ENCODE assay signal across 23 cellular contexts in the genomic region with DNA sequence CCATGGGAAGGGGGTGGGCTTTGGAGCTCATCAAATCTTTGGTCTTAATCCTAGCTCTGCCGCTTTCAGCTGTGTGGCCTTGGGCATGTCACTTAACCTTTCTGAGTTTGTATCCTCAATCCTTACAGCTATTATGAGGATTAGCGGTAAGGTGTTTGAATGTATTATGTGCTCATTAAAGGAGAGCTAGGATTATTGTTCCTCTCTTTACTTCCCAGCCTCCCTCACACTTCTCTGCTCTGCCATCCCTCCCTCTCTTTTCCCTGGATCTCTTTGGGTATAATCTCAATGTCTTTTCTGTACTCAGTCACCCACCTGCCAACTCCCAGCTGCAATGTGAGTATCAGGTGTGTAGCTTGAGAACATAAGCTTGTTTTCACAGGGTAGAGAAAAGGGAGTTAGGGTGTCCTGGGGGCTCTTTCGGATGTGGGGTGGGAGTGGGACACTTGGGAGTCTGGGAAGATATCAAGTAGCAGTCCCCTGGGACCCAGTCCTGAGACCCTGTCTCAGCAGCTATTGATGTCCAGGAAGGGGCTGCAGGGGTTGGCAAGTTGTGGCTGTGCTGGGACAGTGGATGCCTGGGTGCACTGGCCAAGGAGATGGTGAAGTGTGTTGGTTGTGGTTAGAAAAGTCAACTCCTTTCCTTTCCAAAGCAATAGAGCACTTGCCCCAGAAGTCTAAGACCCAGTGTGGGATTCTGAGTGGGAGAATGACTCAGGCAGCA. TPM values are rescaled to one million over a fixed set of nuclear protein-coding genes. Genes with fewer than 3 reads are reported as not detected.
A peak's percentile ranks its signal among the peaks of the same experiment; 100 is the strongest.
DNase-seq lines count a peak whose midpoint lies in the region; ATAC-seq, FAIRE-seq and TF ChIP-seq lines count a peak whose summit lies in the region.
"Had no signal": no experiment of that assay in that cellular context is flagged by ENCODE, and none has a peak within 500 bp of the region (broad histone marks: within the 10 kb centered on the region; RNA-seq: fewer than 3 reads in every experiment).

No MANE protein-coding gene starts in this region.

- peak overlapping the region; percentile 79; the same call in 1 of the 2 replicates for H3K4me3 ChIP-seq in iPS-20b (ENCODE audit: low read length)
- H3K4me3 ChIP-seq: psoas muscle had no signal

- intact Hi-C loops in CD4-positive, alpha-beta T cell (cut with DNase I, micrococcal nuclease), result no loop called here

- CTCF ChIA-PET in CD4-positive, alpha-beta T cell (lab: Charles Lee), result no interaction called here

- H3K4me1 ChIP-seq in iPS-20b (ENCODE audit: insufficient read depth, low read length), result peaks cover 20% of the 10 kb centered on the region; the same call in 1 of the 2 replicates

- no peak for FAIRE-seq in HTR-8/SVneo (lab: Jason Lieb, UNC)
- FAIRE-seq: D721Med, endometrium, GM18507 had no signal

- peaks cover 24% of the 10 kb centered on the region for H3K4me1 Mint-ChIP-seq in CD4-positive, alpha-beta T cell (ENCODE audit: low read depth)
- peaks cover 25% of the 10 kb centered on the region for H3K4me1 Mint-ChIP-seq in T-helper 17 cell

- no peaks in the 10 kb centered on the region for H3K9me3 Mint-ChIP-seq in CD4-positive, alpha-beta T cell
- H3K9me3 Mint-ChIP-seq: central memory CD8-positive, alpha-beta T cell; natural killer cell treated with Interleukin-12 subunit alpha and Interleukin-12 subunit beta and Interleukin-15 and Interleukin-18, amount 100 ng/mL, for 72 hours had no signal

- no peak overlapping the region for H3K27ac ChIP-seq in CD4-positive, alpha-beta T cell (ENCODE audit: low read depth, low read length)
- H3K27ac ChIP-seq in iPS-20b (ENCODE audit: low read length), result no peak overlapping the region
- H3K27ac ChIP-seq: BLaER1 treated with 17β-estradiol and CSF1 and Interleukin-3, amounts not matched to agents 10 nM and 100 nM; psoas muscle; SK-N-MC had no signal

- peaks cover 78% of the 10 kb centered on the region for H3K27me3 Mint-ChIP-seq in CD4-positive, alpha-beta T cell
- peaks cover 80% of the 10 kb centered on the region for H3K27me3 Mint-ChIP-seq in T-helper 17 cell

- H3K27me3 ChIP-seq in CD4-positive, alpha-beta T cell (ENCODE audit: control insufficient read depth, insufficient read depth, low read length), result peaks cover 58% of the 10 kb centered on the region
- H3K27me3 ChIP-seq in iPS-20b (ENCODE audit: insufficient read depth, low read length), result peaks cover 31% of the 10 kb centered on the region

- no peaks in the 10 kb centered on the region for H3K9me3 ChIP-seq in CD4-positive, alpha-beta T cell (ENCODE audit: control insufficient read depth, low read length)
- no peaks in the 10 kb centered on the region for H3K9me3 ChIP-seq in T-helper 17 cell (ENCODE audit: control insufficient read depth, low read length, poor library complexity, severe bottlenecking)
- no peaks in the 10 kb centered on the region for H3K9me3 ChIP-seq in iPS-20b (ENCODE audit: insufficient read depth, low read depth, low read length)
- H3K9me3 ChIP-seq: BLaER1 treated with 17β-estradiol and CSF1 and Interleukin-3, amounts not matched to agents 10 nM and 100 nM; psoas muscle had no signal

- no peak for TF ChIP-seq CTCF in CD4-positive, alpha-beta T cell (IDR thresholded peaks at IDR 0.05)

- no peak overlapping the region for H3K9ac ChIP-seq in iPS-20b (ENCODE audit: low read depth, low read length)
- H3K9ac ChIP-seq: BLaER1 treated with 17β-estradiol and CSF1 and Interleukin-3, amounts not matched to agents 10 nM and 100 nM had no signal

- ATAC-seq in CD4-positive, alpha-beta T cell (ENCODE audit: poor library complexity), result no peak
- no peak for ATAC-seq in T-helper 17 cell
- ATAC-seq in GM18519 (IDR thresholded peaks at IDR 0.05; ENCODE audit: low FRiP score, unreplicated experiment), result no peak
- ATAC-seq: activated CD8-positive, alpha-beta T cell treated with anti-CD3 and anti-CD28 coated beads, Interleukin-2, amount 10 ng/mL, durations not matched to agents 7 days and 5 days; natural killer cell treated with Interleukin-12 subunit alpha and Interleukin-12 subunit beta and Interleukin-15 and Interleukin-18, amount 100 ng/mL, for 72 hours; psoas muscle had no signal

- no peak for DNase-seq in CD4-positive, alpha-beta T cell
- no peak for DNase-seq in T-helper 17 cell
- DNase-seq in GM03348 (ENCODE audit: low spot score), result no peak
- no peak for DNase-seq in HTR-8/SVneo (ENCODE audit: insufficient read length, low spot score)
- DNase-seq: activated CD4-positive, CD25-positive, alpha-beta regulatory T cell; activated CD8-positive, alpha-beta T cell treated with anti-CD3 and anti-CD28 coated beads, Interleukin-2, amount 10 ng/mL, durations not matched to agents 7 days and 5 days; activated T-cell treated with anti-CD3 and anti-CD28 coated beads, Interleukin-2, amount 50 U/mL, for 1 hour; EL; midbrain; NCI-H510A treated with DMSO at 0.1 percent for 48 hours; psoas muscle; stimulated activated CD4-positive, alpha-beta T cell treated with anti-CD3 and anti-CD28 coated beads, Interleukin-1b, Interleukin-23, amount 100 ng/mL, for 48 hours; stimulated activated naive CD4-positive, alpha-beta T cell; T-helper 9 cell had no signal

- 0 out of 2 replicates have a peak, but pooled peaks cover 3% of the 10 kb centered on the region for H3K36me3 ChIP-seq in iPS-20b (ENCODE audit: insufficient read depth, low read depth, low read length)

- H3K36me3 Mint-ChIP-seq in CD4-positive, alpha-beta T cell (ENCODE audit: low read depth), result peaks cover 16% of the 10 kb centered on the region
- H3K36me3 Mint-ChIP-seq in T-helper 17 cell (ENCODE audit: low read depth), result peaks cover 21% of the 10 kb centered on the region
- H3K36me3 Mint-ChIP-seq: natural killer cell treated with Interleukin-12 subunit alpha and Interleukin-12 subunit beta and Interleukin-15 and Interleukin-18, amount 100 ng/mL, for 72 hours had no signal

- H3K4me3 Mint-ChIP-seq in CD4-positive, alpha-beta T cell, result peak overlapping the region; percentile 40
- peak overlapping the region; percentile 41 for H3K4me3 Mint-ChIP-seq in T-helper 17 cell
- H3K4me3 Mint-ChIP-seq: activated CD8-positive, alpha-beta T cell treated with anti-CD3 and anti-CD28 coated beads, Interleukin-2, amount 10 ng/mL, durations not matched to agents 7 days and 5 days had no signal

- POLR2A ChIA-PET in CD4-positive, alpha-beta T cell (lab: Charles Lee), result interaction anchor here (0.6 kb wide), 1 partner anchor 661 kb away, joined by 3 read pairs; no protein-coding TSS in a partner anchor

- no peak overlapping the region for H3K27ac Mint-ChIP-seq in CD4-positive, alpha-beta T cell
- H3K27ac Mint-ChIP-seq in T-helper 17 cell, result no peak overlapping the region
- H3K27ac Mint-ChIP-seq: activated CD8-positive, alpha-beta T cell treated with anti-CD3 and anti-CD28 coated beads, Interleukin-2, amount 10 ng/mL, durations not matched to agents 7 days and 5 days; natural killer cell treated with Interleukin-12 subunit alpha and Interleukin-12 subunit beta and Interleukin-15 and Interleukin-18, amount 100 ng/mL, for 72 hours had no signal

RNA-seq across cellular contexts. Expression of a gene that starts 1.8 kb away (rescaled TPM):
- total RNA-seq in CD4-positive, alpha-beta T cell, result not detected
- total RNA-seq in T-helper 17 cell, result not detected
- total RNA-seq: activated CD8-positive, alpha-beta T cell treated with anti-CD3 and anti-CD28 coated beads, Interleukin-2, amount 10 ng/mL, durations not matched to agents 7 days and 5 days; natural killer cell treated with Interleukin-12 subunit alpha and Interleukin-12 subunit beta and Interleukin-15 and Interleukin-18, amount 100 ng/mL, for 72 hours had no signal

RNA-seq across cellular contexts. Expression of a gene that starts 10.8 kb away (rescaled TPM):
- total RNA-seq in CD4-positive, alpha-beta T cell, result not detected
- total RNA-seq in T-helper 17 cell, result under 1 TPM in 1 of 2 donors, not detected in 1; 0.31 TPM
- total RNA-seq: activated CD8-positive, alpha-beta T cell treated with anti-CD3 and anti-CD28 coated beads, Interleukin-2, amount 10 ng/mL, durations not matched to agents 7 days and 5 days had no signal

RNA-seq across cellular contexts. Expression of a gene that starts 18.5 kb away (rescaled TPM):
- total RNA-seq in CD4-positive, alpha-beta T cell, result 1 to 10 TPM; 3.9 to 4.0 TPM
- total RNA-seq in T-helper 17 cell, result 1 to 10 TPM; 6.6 TPM

RNA-seq across cellular contexts. Expression of a gene that starts 19.5 kb away (rescaled TPM):
- 10 to 100 TPM; 25.8 to 26.0 TPM for total RNA-seq in CD4-positive, alpha-beta T cell
- total RNA-seq in T-helper 17 cell, result 10 to 100 TPM; 61.2 to 66.2 TPM

RNA-seq across cellular contexts. Expression of a gene that starts 56.1 kb away (rescaled TPM):
- under 1 TPM; 0.17 to 0.69 TPM for total RNA-seq in CD4-positive, alpha-beta T cell
- total RNA-seq in T-helper 17 cell, result under 1 TPM in 1 of 2 donors, not detected in 1; 0.15 TPM
- total RNA-seq: activated CD8-positive, alpha-beta T cell treated with anti-CD3 and anti-CD28 coated beads, Interleukin-2, amount 10 ng/mL, durations not matched to agents 7 days and 5 days had no signal
